ENCODE assay signal across 8 cellular contexts in genomic region chr10:118543714-118544400, GRCh38. TPM values are rescaled to one million over a fixed set of nuclear protein-coding genes. Genes with fewer than 3 reads are reported as not detected.
DNase-seq lines count a peak whose midpoint lies in the region; ATAC-seq, FAIRE-seq and TF ChIP-seq lines count a peak whose summit lies in the region.

No MANE protein-coding gene starts in this region.

- H3K36me3 Mint-ChIP-seq in CD14-positive monocyte: no peaks in the 10 kb centered on the region

- no peaks in the 10 kb centered on the region for H3K27me3 ChIP-seq in RWPE2 (ENCODE audit: insufficient read depth, poor library complexity, severe bottlenecking)
- H3K27me3 ChIP-seq in keratinocyte (ENCODE audit: control insufficient read depth, extremely low read depth, insufficient read depth, low read length): no peaks in the 10 kb centered on the region

- peak; percentile 59 for TF ChIP-seq CTCF in CD14-positive monocyte (IDR thresholded peaks at IDR 0.05)
- TF ChIP-seq CTCF in RWPE2 (IDR thresholded peaks at IDR 0.05; ENCODE audit: poor library complexity, severe bottlenecking): peak; percentile 87
- peak; percentile 66 for TF ChIP-seq CTCF in astrocyte of the cerebellum (IDR thresholded peaks at IDR 0.05; ENCODE audit: low read depth, low read length, missing control alignments)
- peak; percentile 92 to 97 (median 95) for TF ChIP-seq CTCF in keratinocyte (optimal IDR thresholded peaks at IDR 0.05 in 1 of 3, IDR thresholded peaks at IDR 0.05 in 1 of 3, conservative IDR thresholded peaks at IDR 0.05 in 1 of 3; ENCODE audit: extremely low read depth in 1 of 3, insufficient read depth in 2 of 3, low read length in 3 of 3)

- peak; percentile 93 for FAIRE-seq in keratinocyte (lab: Jason Lieb, UNC)

- H2AFZ ChIP-seq in keratinocyte (ENCODE audit: control insufficient read depth, low read length): peak overlapping the region; percentile 24

- no peaks in the 10 kb centered on the region for H3K79me2 ChIP-seq in keratinocyte (ENCODE audit: control insufficient read depth, insufficient read depth, low read length)

- H3K9me3 ChIP-seq in RWPE2 (ENCODE audit: severe bottlenecking) (no peaks in the 10 kb centered on the region), keratinocyte (ENCODE audit: control insufficient read depth, low read depth, low read length) (no peaks in the 10 kb centered on the region)

- H3K4me1 Mint-ChIP-seq in CD14-positive monocyte: peaks cover 15% of the 10 kb centered on the region

- H3K9ac ChIP-seq in keratinocyte (ENCODE audit: control insufficient read depth, extremely low read depth, insufficient read depth, low read length): peak overlapping the region; percentile 29

- in situ Hi-C loops in astrocyte of the cerebellum (cut with HindIII; ENCODE audit: low sequenced_read_pairs): no loop called here

- no peak for DNase-seq in CD14-positive monocyte (ENCODE audit: low spot score)
- DNase-seq in HuH-7 (ENCODE audit: low spot score): peak; percentile 48
- no peak for DNase-seq in RWPE2 (ENCODE audit: low spot score)
- DNase-seq in astrocyte of the cerebellum (ENCODE audit: low read depth): no peak
- DNase-seq in keratinocyte (ENCODE audit: low read depth, low spot score): no peak
- peak; percentile 7 to 21 for DNase-seq in stimulated activated CD8-positive, alpha-beta memory T cell treated with anti-CD3 and anti-CD28 coated beads, Interleukin-2, amount 100 ng/mL, for 48 hours (ENCODE audit: low read depth in 2 of 2)
- no peak for DNase-seq in globus pallidus (ENCODE audit: low spot score)

- peak overlapping the region; percentile 34 for H3K4me2 ChIP-seq in keratinocyte (ENCODE audit: control insufficient read depth, extremely low read depth, insufficient read depth, low read depth, low read length)

- H3K4me1 ChIP-seq in RWPE2 (ENCODE audit: insufficient read depth, poor library complexity, severe bottlenecking) (no peaks in the 10 kb centered on the region), keratinocyte (ENCODE audit: control insufficient read depth, extremely low read depth, insufficient read depth, low read length) (peaks cover 24% of the 10 kb centered on the region)

- H3K36me3 ChIP-seq in RWPE2 (ENCODE audit: low read depth): no peaks in the 10 kb centered on the region
- no peaks in the 10 kb centered on the region for H3K36me3 ChIP-seq in keratinocyte (ENCODE audit: control insufficient read depth in 2 of 2, extremely low read depth in 1 of 2, insufficient read depth in 2 of 2, low read length in 2 of 2)

- no peaks in the 10 kb centered on the region for H3K9me3 Mint-ChIP-seq in CD14-positive monocyte

- intact Hi-C loops in CD14-positive monocyte (cut with micrococcal nuclease): no loop called here

- peaks cover 22 to 54% (median 29%) of the 10 kb centered on the region in 3 donors for H3K27me3 Mint-ChIP-seq in CD14-positive monocyte (ENCODE audit: low read depth in 3 of 3)

- ATAC-seq in GM18907 (IDR thresholded peaks at IDR 0.05; ENCODE audit: unreplicated experiment): peak; percentile 93
- peak; percentile 94 for ATAC-seq in RWPE2 (ENCODE audit: low read depth)

- H3K27ac ChIP-seq in RWPE2 (ENCODE audit: poor library complexity, severe bottlenecking) (no peak overlapping the region), keratinocyte (ENCODE audit: control insufficient read depth, insufficient read depth, low read length) (no peak overlapping the region)

- dilution Hi-C loops in keratinocyte (cut with MboI; ENCODE audit: extremely low pct_ligation_motif_present, low sequenced_read_pairs): no loop called here

- no peaks in the 10 kb centered on the region for H3K9me1 ChIP-seq in keratinocyte (ENCODE audit: control insufficient read depth, extremely low read depth, insufficient read depth, low read length)

- H4K20me1 ChIP-seq in keratinocyte (ENCODE audit: control insufficient read depth, extremely low read depth, insufficient read depth, low read length): no peaks in the 10 kb centered on the region

- H3K4me3 Mint-ChIP-seq in CD14-positive monocyte: peak overlapping the region in 1 of 2 donors; percentile 51

- no peak overlapping the region for H3K4me3 ChIP-seq in RWPE2 (ENCODE audit: severe bottlenecking)
- no peak overlapping the region for H3K4me3 ChIP-seq in astrocyte of the cerebellum (ENCODE audit: low read depth, low read length)
- H3K4me3 ChIP-seq in keratinocyte (ENCODE audit: control insufficient read depth in 2 of 3, extremely low read depth in 1 of 3, insufficient read depth in 2 of 3, low read depth in 1 of 3, low read length in 3 of 3): no peak overlapping the region

- no peak overlapping the region for H3K27ac Mint-ChIP-seq in CD14-positive monocyte

RNA-seq across cellular contexts. Expression of gene PRLHR, which starts 51.6 kb away (rescaled TPM):
- not detected for polyA plus RNA-seq in CD14-positive monocyte
- not detected in 3 replicates for polyA plus RNA-seq in keratinocyte
- polyA plus RNA-seq in keratinocyte (2011; ENCODE audit: low read depth): not detected
- not detected in 2 replicates for polyA plus RNA-seq in keratinocyte (2011; cell fraction: cytosol; rRNA removed)
- not detected in 2 replicates for polyA plus RNA-seq in keratinocyte (2011; cell fraction: nucleus; rRNA removed)
- polyA plus RNA-seq in keratinocyte (2012; ENCODE audit: low replicate concordance): not detected in 2 replicates
- polyA minus RNA-seq in keratinocyte: not detected in 3 replicates
- polyA minus RNA-seq in keratinocyte (2011; cell fraction: cytosol; rRNA and poly(A)+ RNA removed): not detected
- not detected in 2 replicates for polyA minus RNA-seq in keratinocyte (2011; cell fraction: nucleus; rRNA and poly(A)+ RNA removed)

Comparison
In these comparisons a context has a peak if more than half of its experiments do, and no peak if none do; other contexts are left out.
1. DNase-seq: peak in HuH-7 (single experiment) and stimulated activated CD8-positive, alpha-beta memory T cell treated with anti-CD3 and anti-CD28 coated beads, Interleukin-2, amount 100 ng/mL, for 48 hours (2 of 2); none in CD14-positive monocyte (single experiment), RWPE2 (single experiment), astrocyte of the cerebellum (single experiment), keratinocyte (single experiment) and globus pallidus (single experiment).
2. Peak in every context shown above with its lines, with median percentiles within 50 percentile points of each other: CTCF ChIP-seq.